ENCODE assay signal across 1 cellular context in genomic region chr21:36976882-36977651, GRCh38.
TF ChIP-seq lines count a peak whose summit lies in the region.

No MANE protein-coding gene starts in this region.

TF ChIP-seq in HepG2, 621 proteins besides CTCF, POLR2A, EP300 and RAD21 (continues in another document):
- TF ChIP-seq ZNF740 (CRISPR knock-in tag; IDR thresholded peaks at IDR 0.05) (no peak), U2AF1 (optimal IDR thresholded peaks at IDR 0.05; ENCODE audit: low read depth, low read length) (no peak), IRF2 (CRISPR knock-in tag; IDR thresholded peaks at IDR 0.05) (peak; percentile 59; the same call in 1 of the 2 replicates), MLX (CRISPR knock-in tag; IDR thresholded peaks at IDR 0.05) (no peak), HDAC2 (CRISPR knock-in tag; IDR thresholded peaks at IDR 0.05) (0 out of 2 replicates have a peak, but pooled peaks have one; percentile 18), TEAD2 (CRISPR knock-in tag; IDR thresholded peaks at IDR 0.05) (no peak), GATAD2A (CRISPR knock-in tag; IDR thresholded peaks at IDR 0.05) (peak; percentile 45; the same call in 1 of the 2 replicates), RFXAP (CRISPR knock-in tag; IDR thresholded peaks at IDR 0.05; ENCODE audit: borderline replicate concordance) (no peak), SALL1 (CRISPR knock-in tag; IDR thresholded peaks at IDR 0.05) (no peak), TGIF2 (CRISPR knock-in tag; IDR thresholded peaks at IDR 0.05) (0 out of 2 replicates have a peak, but pooled peaks have one; percentile 21), ZNF781 (CRISPR knock-in tag; IDR thresholded peaks at IDR 0.05; ENCODE audit: borderline replicate concordance, not compliant biosample characterization) (no peak), ARID4A (CRISPR knock-in tag; IDR thresholded peaks at IDR 0.05; ENCODE audit: borderline replicate concordance) (peak; percentile 15; the same call in 1 of the 2 replicates), TFDP1 (CRISPR knock-in tag; IDR thresholded peaks at IDR 0.05; ENCODE audit: borderline replicate concordance) (no peak), TFAP4 (IDR thresholded peaks at IDR 0.05; ENCODE audit: borderline replicate concordance, low read depth) (0 out of 2 replicates have a peak, but pooled peaks have one; percentile 7), ZNF678 (CRISPR knock-in tag; IDR thresholded peaks at IDR 0.05) (no peak), KAT8 (CRISPR knock-in tag; IDR thresholded peaks at IDR 0.05) (peak; percentile 58; the same call in 1 of the 2 replicates), ZBTB38 (CRISPR knock-in tag; IDR thresholded peaks at IDR 0.05) (0 out of 2 replicates have a peak, but pooled peaks have one; percentile 32), NR2F6 (IDR thresholded peaks at IDR 0.05) (no peak), NR2F6 (CRISPR knock-in tag; IDR thresholded peaks at IDR 0.05) (0 out of 2 replicates have a peak, but pooled peaks have one; percentile 17), ARID5B (CRISPR knock-in tag; IDR thresholded peaks at IDR 0.05) (peak; percentile 36; the same call in 1 of the 2 replicates), CREM (IDR thresholded peaks at IDR 0.05) (peak; percentile 45; the same call in 1 of the 2 replicates), CREM (CRISPR knock-in tag; IDR thresholded peaks at IDR 0.05) (no peak), KLF16 (CRISPR knock-in tag; IDR thresholded peaks at IDR 0.05) (0 out of 4 replicates have a peak, but pooled peaks of 1 of the 2 experiments have one; percentile 67), HMGXB4 (CRISPR knock-in tag; IDR thresholded peaks at IDR 0.05; ENCODE audit: borderline replicate concordance in 1 of 2, low read depth in 1 of 2) (peak; percentile 67 to 76; a peak in 2 of 4 replicates), STAG1 (CRISPR knock-in tag; IDR thresholded peaks at IDR 0.05) (peak; percentile 90), ZSCAN21 (CRISPR knock-in tag; IDR thresholded peaks at IDR 0.05; ENCODE audit: borderline replicate concordance) (no peak), IKZF5 (CRISPR knock-in tag; IDR thresholded peaks at IDR 0.05) (0 out of 2 replicates have a peak, but pooled peaks have one; percentile 32), ZNF691 (CRISPR knock-in tag; IDR thresholded peaks at IDR 0.05; ENCODE audit: borderline replicate concordance, low read depth) (no peak), ATF1 (CRISPR knock-in tag; IDR thresholded peaks at IDR 0.05) (peak; percentile 41; the same call in 1 of the 2 replicates), TARDBP (CRISPR knock-in tag; IDR thresholded peaks at IDR 0.05) (no peak), ZNF558 (CRISPR knock-in tag; IDR thresholded peaks at IDR 0.05; ENCODE audit: borderline replicate concordance) (no peak), MYNN (CRISPR knock-in tag; IDR thresholded peaks at IDR 0.05; ENCODE audit: low read depth) (no peak), TEAD3 (CRISPR knock-in tag; optimal IDR thresholded peaks at IDR 0.05; ENCODE audit: borderline replicate concordance) (peak; percentile 49), SOX5 (CRISPR knock-in tag; IDR thresholded peaks at IDR 0.05; ENCODE audit: borderline replicate concordance) (0 out of 2 replicates have a peak, but pooled peaks have one; percentile 38), MAFF (IDR thresholded peaks at IDR 0.05; ENCODE audit: low read depth, low read length) (0 out of 2 replicates have a peak, but pooled peaks have one; percentile 0), U2AF2 (IDR thresholded peaks at IDR 0.05; ENCODE audit: low read depth, low read length) (no peak), HCFC1 (IDR thresholded peaks at IDR 0.05; ENCODE audit: low read depth, low read length) (no peak), MIXL1 (CRISPR knock-in tag; IDR thresholded peaks at IDR 0.05) (peak; percentile 66; the same call in 1 of the 2 replicates), BRF2 (CRISPR knock-in tag; IDR thresholded peaks at IDR 0.05) (no peak), CREB1 (IDR thresholded peaks at IDR 0.05) (peak; percentile 67), CREB1 (CRISPR knock-in tag; IDR thresholded peaks at IDR 0.05) (peak; percentile 66), ZNF451 (CRISPR knock-in tag; IDR thresholded peaks at IDR 0.05) (no peak), SMC3 (IDR thresholded peaks at IDR 0.05; ENCODE audit: low read length) (peak; percentile 87), ZSCAN12 (CRISPR knock-in tag; IDR thresholded peaks at IDR 0.05) (no peak), ZKSCAN8 (CRISPR knock-in tag; IDR thresholded peaks at IDR 0.05; ENCODE audit: borderline replicate concordance) (peak; percentile 45; the same call in 1 of the 2 replicates), HOMEZ (CRISPR knock-in tag; IDR thresholded peaks at IDR 0.05; ENCODE audit: low read depth) (0 out of 2 replicates have a peak, but pooled peaks have one; percentile 11), KDM1A (CRISPR knock-in tag; IDR thresholded peaks at IDR 0.05) (no peak), ZMYM3 (CRISPR knock-in tag; IDR thresholded peaks at IDR 0.05) (no peak)
